Comparison of ENCODE assay signal across 16 cellular contexts in genomic region chr1:99115231-99115630, GRCh38.
A peak's percentile ranks its signal among the peaks of the same experiment; 100 is the strongest.
DNase-seq lines count a peak whose midpoint lies in the region; TF ChIP-seq lines count a peak whose summit lies in the region.
"Had no signal": no experiment of that assay in that cellular context is flagged by ENCODE, and none has a peak within 500 bp of the region (broad histone marks: within the 10 kb centered on the region; RNA-seq: fewer than 3 reads in every experiment).

No MANE protein-coding gene starts in this region.

- TF ChIP-seq CTCF in HFF-Myc (IDR thresholded peaks at IDR 0.05; ENCODE audit: low read depth, low read length, missing control alignments) (no peak), foreskin fibroblast (IDR thresholded peaks at IDR 0.05; ENCODE audit: low read depth, low read length) (no peak), tibial nerve (IDR thresholded peaks at IDR 0.05) (no peak)

- no peak overlapping the region for H3K4me3 ChIP-seq in HFF-Myc (replicated peaks; ENCODE audit: low read depth, low read length)
- H3K4me3 ChIP-seq in foreskin fibroblast (ENCODE audit: low read depth in 1 of 2, low read length in 2 of 2) = no peak overlapping the region
- H3K4me3 ChIP-seq in tibial nerve = no peak overlapping the region
- H3K4me3 ChIP-seq: A549; BLaER1 treated with 17β-estradiol and CSF1 and Interleukin-3, amounts not matched to agents 10 nM and 100 nM had no signal

- H3K27ac ChIP-seq in tibial nerve = no peak overlapping the region
- H3K27ac ChIP-seq: 22Rv1; A549; BLaER1 treated with 17β-estradiol and CSF1 and Interleukin-3, amounts not matched to agents 10 nM and 100 nM; C4-2B had no signal

- H3K9me3 ChIP-seq in tibial nerve = no peaks in the 10 kb centered on the region
- H3K9me3 ChIP-seq: A549, Caco-2 had no signal

- H3K27me3 ChIP-seq in tibial nerve = no peaks in the 10 kb centered on the region
- H3K27me3 ChIP-seq: BLaER1 treated with 17β-estradiol and CSF1 and Interleukin-3, amounts not matched to agents 10 nM and 100 nM had no signal

- TF ChIP-seq POLR2A in tibial nerve (IDR thresholded peaks at IDR 0.05) = no peak

- H3K36me3 ChIP-seq in tibial nerve = no peaks in the 10 kb centered on the region
- H3K36me3 ChIP-seq: BLaER1 treated with 17β-estradiol and CSF1 and Interleukin-3, amounts not matched to agents 10 nM and 100 nM had no signal

- peak; percentile 2 for DNase-seq in EH (ENCODE audit: low read depth)
- peak; percentile 11 for DNase-seq in HFF-Myc (ENCODE audit: extremely low read depth, low read depth)
- peak; percentile 9 to 68 for DNase-seq in foreskin fibroblast
- DNase-seq in NCI-H748 (lab: John Stamatoyannopoulos, UW; ENCODE audit: unreplicated experiment) = no peak
- no peak for DNase-seq in tibial nerve (ENCODE audit: low spot score in 2 of 2)
- DNase-seq: AML-193; Caco-2; Calu3; CD4-positive, alpha-beta T cell; CD8-positive, alpha-beta T cell; DMS79 treated with DMSO at 0.1 percent for 48 hours; GF-D8 had no signal

- no peaks in the 10 kb centered on the region for H3K4me1 ChIP-seq in tibial nerve
- H3K4me1 ChIP-seq: A549; BLaER1 treated with 17β-estradiol and CSF1 and Interleukin-3, amounts not matched to agents 10 nM and 100 nM; Caco-2 had no signal

- 64 to 68% methylated on average over 2 of the region's 2 CpGs for WGBS in tibial nerve, 2 donors

- no peak for TF ChIP-seq EP300 in tibial nerve (IDR thresholded peaks at IDR 0.05)

Comparison
In these comparisons a context has a peak if more than half of its experiments do, and no peak if none do; other contexts are left out.
1. DNase-seq: peak in EH (single experiment), HFF-Myc (single experiment) and foreskin fibroblast (2 of 2); none in NCI-H748 (single experiment) and tibial nerve (0 of 2).